Comparison of ENCODE assay signal across 15 cellular contexts in genomic region chr9:134175291-134175807, GRCh38. TPM values are rescaled to one million over a fixed set of nuclear protein-coding genes. Genes with fewer than 3 reads are reported as not detected.
DNase-seq lines count a peak whose midpoint lies in the region; ATAC-seq and TF ChIP-seq lines count a peak whose summit lies in the region.
"Had no signal": no experiment of that assay in that cellular context is flagged by ENCODE, and none has a peak within 500 bp of the region (broad histone marks: within the 10 kb centered on the region; RNA-seq: fewer than 3 reads in every experiment).

No MANE protein-coding gene starts in this region.

- H3K27ac ChIP-seq in mammary epithelial cell (ENCODE audit: insufficient read depth, low read depth, low read length) (no peak overlapping the region), prostate gland (no peak overlapping the region), uterus (no peak overlapping the region)
- H3K27ac ChIP-seq: brain microvascular endothelial cell had no signal

- peak overlapping the region; percentile 59 for H2AFZ ChIP-seq in mammary epithelial cell (ENCODE audit: low read depth, low read length)

- WGBS in mammary epithelial cell (ENCODE audit: low coverage, missing lambda C conversion rate), result no CpG with 5 or more reads among the region's 20 CpGs
- WGBS in prostate gland, result 41% methylated on average over 10 of the region's 20 CpGs

- H3K4me3 ChIP-seq in mammary epithelial cell (replicated peaks in 1 of 3; ENCODE audit: insufficient read depth in 1 of 3, low read depth in 2 of 3, low read length in 3 of 3) (no peak overlapping the region), prostate gland (no peak overlapping the region), uterus (no peak overlapping the region)

- peaks cover 30% of the 10 kb centered on the region for H3K4me1 Mint-ChIP-seq in CD14-positive monocyte
- peaks cover 22% of the 10 kb centered on the region for H3K4me1 Mint-ChIP-seq in memory B cell

- no peaks in the 10 kb centered on the region for H3K79me2 ChIP-seq in mammary epithelial cell (ENCODE audit: insufficient read depth, low read length)

- H4K20me1 ChIP-seq in mammary epithelial cell (ENCODE audit: insufficient read depth, low read length), result no peaks in the 10 kb centered on the region

- H3K27me3 Mint-ChIP-seq in CD14-positive monocyte (ENCODE audit: low read depth in 3 of 3), result peaks cover 14 to 37% (median 15%) of the 10 kb centered on the region in 3 donors
- peaks cover 32% of the 10 kb centered on the region for H3K27me3 Mint-ChIP-seq in memory B cell
- H3K27me3 Mint-ChIP-seq: activated CD8-positive, alpha-beta T cell treated with anti-CD3 and anti-CD28 coated beads for 36 hours; CD4-positive, CD25-positive, alpha-beta regulatory T cell; stimulated activated naive CD8-positive, alpha-beta T cell treated with anti-CD3 and anti-CD28 coated beads, Interleukin-15, Interleukin-2, amounts not matched to agents 100 ng/mL and 50 ng/mL, for 24 hours had no signal

- in situ Hi-C loops in mammary epithelial cell (cut with MboI; ENCODE audit: low sequenced_read_pairs in 2 of 2), result no loop called here
- in situ Hi-C loops in ACHN (cut with HindIII; ENCODE audit: low pct_ligation_motif_present, low pct_unique_long_range_greater_than_20kb, low sequenced_read_pairs), result loop anchor here (25.0 kb wide), 1 partner anchor 262 kb away; no protein-coding TSS in a partner anchor

- no TSS peak for BruUV-seq in mammary epithelial cell (replicated peaks; lab: Mats Ljungman, UMichigan)

- TF ChIP-seq POLR2A in prostate gland (IDR thresholded peaks at IDR 0.05) (no peak), uterus (IDR thresholded peaks at IDR 0.05) (no peak)

- intact Hi-C loops in CD14-positive monocyte (cut with micrococcal nuclease), result no loop called here
- intact Hi-C loops in mammary epithelial cell (cut with micrococcal nuclease), result loop anchor here (10.0 kb wide), 1 partner anchor 469 kb away; the partner anchor contains the start of gene COL5A1
- intact Hi-C loops in prostate gland (cut with DNase I), result loop anchor here (10.0 kb wide), 1 partner anchor 569 kb away; no protein-coding TSS in a partner anchor
- intact Hi-C loops in uterus (cut with DNase I; ENCODE audit: low total_unique reads), result no loop called here

- H3K4me1 ChIP-seq in mammary epithelial cell (ENCODE audit: insufficient read depth, low read length) (peaks cover 10% of the 10 kb centered on the region), prostate gland (replicated peaks) (no peaks in the 10 kb centered on the region), uterus (peaks cover 0 to 6% of the 10 kb centered on the region in 2 donors)

- H3K4me2 ChIP-seq in mammary epithelial cell (ENCODE audit: insufficient read depth, low read depth, low read length), result no peak overlapping the region

- CTCF ChIA-PET in mammary epithelial cell (lab: Charles Lee; ENCODE audit: low non-redundant PET), result interaction anchor here (0.6 kb wide), 1 partner anchor 268 kb away, joined by 4 read pairs; no protein-coding TSS in a partner anchor

- H3K27me3 ChIP-seq in mammary epithelial cell (ENCODE audit: insufficient read depth, low read length) (no peaks in the 10 kb centered on the region), prostate gland (replicated peaks; ENCODE audit: insufficient read depth) (no peaks in the 10 kb centered on the region), uterus (no peaks in the 10 kb centered on the region)

- H3K9ac ChIP-seq in mammary epithelial cell (ENCODE audit: insufficient read depth, low read length), result no peak overlapping the region

- no peaks in the 10 kb centered on the region for H3K36me3 ChIP-seq in mammary epithelial cell (ENCODE audit: insufficient read depth, low read length)
- H3K36me3 ChIP-seq in prostate gland, result no peaks in the 10 kb centered on the region
- no peaks in the 10 kb centered on the region for H3K36me3 ChIP-seq in uterus
- H3K36me3 ChIP-seq: brain microvascular endothelial cell had no signal

- H3K36me3 Mint-ChIP-seq in CD14-positive monocyte (no peaks in the 10 kb centered on the region), memory B cell (peaks cover under 1% of the 10 kb centered on the region)
- H3K36me3 Mint-ChIP-seq: CD4-positive, CD25-positive, alpha-beta regulatory T cell had no signal

- no peaks in the 10 kb centered on the region for H3K9me3 ChIP-seq in mammary epithelial cell (replicated peaks; ENCODE audit: insufficient read depth, low read length)
- H3K9me3 ChIP-seq in prostate gland, result no peaks in the 10 kb centered on the region
- no peaks in the 10 kb centered on the region for H3K9me3 ChIP-seq in uterus

- peak; percentile 43 for DNase-seq in CD14-positive monocyte (ENCODE audit: low spot score)
- DNase-seq in HPDE6-E6E7 (ENCODE audit: extremely low spot score), result peak; percentile 52
- no peak for DNase-seq in mammary epithelial cell
- no peak for DNase-seq in memory B cell (ENCODE audit: low spot score in 2 of 2)
- DNase-seq in prostate gland (ENCODE audit: low spot score), result no peak
- no peak for DNase-seq in ACHN
- no peak for DNase-seq in uterus
- DNase-seq: activated CD8-positive, alpha-beta T cell treated with anti-CD3 and anti-CD28 coated beads for 36 hours; brain microvascular endothelial cell; CD4-positive, CD25-positive, alpha-beta regulatory T cell; NCI-H2029 had no signal

- ATAC-seq in memory B cell (ENCODE audit: low read depth) (no peak), GM18858 (IDR thresholded peaks at IDR 0.05; ENCODE audit: unreplicated experiment) (no peak)
- ATAC-seq: activated CD8-positive, alpha-beta T cell treated with anti-CD3 and anti-CD28 coated beads for 36 hours had no signal

- dilution Hi-C loops in mammary epithelial cell (cut with HindIII; ENCODE audit: low sequenced_read_pairs), result no loop called here

- H3K9me3 Mint-ChIP-seq in CD14-positive monocyte, result no peaks in the 10 kb centered on the region
- no peaks in the 10 kb centered on the region for H3K9me3 Mint-ChIP-seq in memory B cell
- H3K9me3 Mint-ChIP-seq: activated CD8-positive, alpha-beta T cell treated with anti-CD3 and anti-CD28 coated beads for 36 hours; CD4-positive, CD25-positive, alpha-beta regulatory T cell; stimulated activated naive CD8-positive, alpha-beta T cell treated with anti-CD3 and anti-CD28 coated beads, Interleukin-15, Interleukin-2, amounts not matched to agents 100 ng/mL and 50 ng/mL, for 24 hours; T-helper 2 cell treated with Interferon-gamma antibody and Interleukin-4, amounts not matched to agents 5 μg/mL and 100 μg/mL, for 36 hours had no signal

- TF ChIP-seq CTCF in CD14-positive monocyte (IDR thresholded peaks at IDR 0.05), result no peak
- no peak for TF ChIP-seq CTCF in mammary epithelial cell (conservative IDR thresholded peaks at IDR 0.05 in 1 of 2, IDR thresholded peaks at IDR 0.05 in 1 of 2; ENCODE audit: extremely low read depth in 1 of 2, insufficient read depth in 1 of 2, low read depth in 1 of 2, low read length in 2 of 2)
- no peak for TF ChIP-seq CTCF in prostate gland (IDR thresholded peaks at IDR 0.05)
- TF ChIP-seq CTCF in uterus (IDR thresholded peaks at IDR 0.05), result no peak

- H3K27ac Mint-ChIP-seq in CD14-positive monocyte (peak overlapping the region in 4 of 7 donors; percentile 40 to 83 (median 62)), memory B cell (peak overlapping the region; percentile 62)
- H3K27ac Mint-ChIP-seq: activated CD8-positive, alpha-beta T cell treated with anti-CD3 and anti-CD28 coated beads for 36 hours; CD4-positive, CD25-positive, alpha-beta regulatory T cell; stimulated activated naive CD8-positive, alpha-beta T cell treated with anti-CD3 and anti-CD28 coated beads, Interleukin-15, Interleukin-2, amounts not matched to agents 100 ng/mL and 50 ng/mL, for 24 hours; T-helper 2 cell treated with Interferon-gamma antibody and Interleukin-4, amounts not matched to agents 5 μg/mL and 100 μg/mL, for 36 hours had no signal

- peak overlapping the region in 1 of 2 donors; percentile 38 for H3K4me3 Mint-ChIP-seq in CD14-positive monocyte
- H3K4me3 Mint-ChIP-seq in memory B cell, result no peak overlapping the region
- H3K4me3 Mint-ChIP-seq: activated CD8-positive, alpha-beta T cell treated with anti-CD3 and anti-CD28 coated beads for 36 hours; CD4-positive, CD25-positive, alpha-beta regulatory T cell; stimulated activated naive CD8-positive, alpha-beta T cell treated with anti-CD3 and anti-CD28 coated beads, Interleukin-15, Interleukin-2, amounts not matched to agents 100 ng/mL and 50 ng/mL, for 24 hours; T-helper 2 cell treated with Interferon-gamma antibody and Interleukin-4, amounts not matched to agents 5 μg/mL and 100 μg/mL, for 36 hours had no signal

RNA-seq across cellular contexts. Expression of gene RNU6ATAC, which starts 11.0 kb away (rescaled TPM):
- not detected for polyA plus RNA-seq in CD14-positive monocyte
- total RNA-seq in mammary epithelial cell, result 10 to 100 TPM in 1 of 2 donors, not detected in 1; 58.5 TPM
- polyA plus RNA-seq in mammary epithelial cell, result not detected
- not detected for polyA minus RNA-seq in mammary epithelial cell
- not detected for total RNA-seq in prostate gland
- total RNA-seq in uterus, result 10 to 100 TPM in 1 of 4 donors, under 1 TPM in 1, not detected in 2; under 0.01 to 47.1 TPM
- total RNA-seq: renal cortical epithelial cell had no signal
- polyA plus RNA-seq: CD4-positive, CD25-positive, alpha-beta regulatory T cell had no signal

RNA-seq across cellular contexts. Expression of gene WDR5, which starts 39.5 kb away (rescaled TPM):
- 10 to 100 TPM in 1 of 2 donors, 1 to 10 TPM in 1; 8.7 to 10.2 TPM for polyA plus RNA-seq in CD14-positive monocyte
- 10 to 100 TPM; 22.3 to 37.9 TPM for total RNA-seq in mammary epithelial cell
- 32.8 TPM for polyA plus RNA-seq in mammary epithelial cell
- 31.2 TPM for polyA minus RNA-seq in mammary epithelial cell
- total RNA-seq in prostate gland, result 10 to 100 TPM; 28.6 to 67.9 TPM
- total RNA-seq in uterus, result 10 to 100 TPM in 2 of 4 donors, 1 to 10 TPM in 2; 2.9 to 30.5 (median 14.2) TPM

Comparison
In these comparisons a context has a peak if more than half of its experiments do, and no peak if none do; other contexts are left out.
1. DNase-seq: peak in CD14-positive monocyte (single experiment) and HPDE6-E6E7 (single experiment); none in mammary epithelial cell (single experiment), memory B cell (0 of 2), prostate gland (single experiment), ACHN (single experiment) and uterus (0 of 2).
2. intact Hi-C loops: an anchor here in mammary epithelial cell (10.0 kb wide) and prostate gland (10.0 kb wide); none called in CD14-positive monocyte and uterus.